6 cellular contexts compared by ENCODE assay signal in genomic region chr3:169673521-169673920, GRCh38. TPM values are rescaled to one million over a fixed set of nuclear protein-coding genes. Genes with fewer than 3 reads are reported as not detected.
"Had no signal": no experiment of that assay in that cellular context is flagged by ENCODE, and none has a peak within 500 bp of the region (broad histone marks: within the 10 kb centered on the region; RNA-seq: fewer than 3 reads in every experiment).

No MANE protein-coding gene starts in this region.

- H3K4me3 ChIP-seq: K562 had no signal

- H3K27ac ChIP-seq: HL-60 had no signal

- DNase-seq: IMR-90, KBM-7, KG1 had no signal

RNA-seq across cellular contexts. Expression of gene MECOM, which starts 10.0 kb away (rescaled TPM):
- polyA plus RNA-seq: IgD-negative memory B cell had no signal
